1 cellular context compared by ENCODE assay signal in the genomic region with DNA sequence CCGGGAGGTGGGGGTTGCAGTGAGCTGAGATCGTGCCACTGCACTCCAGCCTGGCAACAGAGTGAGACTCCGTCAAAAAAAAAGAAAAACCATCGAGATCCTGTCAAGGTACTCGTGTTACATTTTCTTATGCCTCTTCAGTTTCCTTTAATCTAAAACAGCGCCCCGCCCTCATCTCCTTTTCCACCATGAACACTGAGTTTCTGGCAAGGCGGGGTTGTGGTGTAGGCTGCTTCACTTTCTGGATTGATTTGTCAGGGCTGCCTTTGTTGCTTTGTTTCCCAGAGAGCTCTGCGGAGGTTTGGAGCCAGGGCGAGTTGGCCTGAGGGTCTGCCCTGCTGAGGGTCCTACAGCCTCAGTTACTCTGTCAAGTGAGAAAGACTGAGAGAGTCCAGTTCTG.
TF ChIP-seq lines count a peak whose summit lies in the region.

No MANE protein-coding gene starts in this region.

TF ChIP-seq in HCT116, 20 proteins besides CTCF, POLR2A, EP300 and RAD21:
- TF ChIP-seq, protein P1, sequence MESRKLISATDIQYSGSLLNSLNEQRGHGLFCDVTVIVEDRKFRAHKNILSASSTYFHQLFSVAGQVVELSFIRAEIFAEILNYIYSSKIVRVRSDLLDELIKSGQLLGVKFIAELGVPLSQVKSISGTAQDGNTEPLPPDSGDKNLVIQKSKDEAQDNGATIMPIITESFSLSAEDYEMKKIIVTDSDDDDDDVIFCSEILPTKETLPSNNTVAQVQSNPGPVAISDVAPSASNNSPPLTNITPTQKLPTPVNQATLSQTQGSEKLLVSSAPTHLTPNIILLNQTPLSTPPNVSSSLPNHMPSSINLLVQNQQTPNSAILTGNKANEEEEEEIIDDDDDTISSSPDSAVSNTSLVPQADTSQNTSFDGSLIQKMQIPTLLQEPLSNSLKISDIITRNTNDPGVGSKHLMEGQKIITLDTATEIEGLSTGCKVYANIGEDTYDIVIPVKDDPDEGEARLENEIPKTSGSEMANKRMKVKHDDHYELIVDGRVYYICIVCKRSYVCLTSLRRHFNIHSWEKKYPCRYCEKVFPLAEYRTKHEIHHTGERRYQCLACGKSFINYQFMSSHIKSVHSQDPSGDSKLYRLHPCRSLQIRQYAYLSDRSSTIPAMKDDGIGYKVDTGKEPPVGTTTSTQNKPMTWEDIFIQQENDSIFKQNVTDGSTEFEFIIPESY (IDR thresholded peaks at IDR 0.05; ENCODE audit: extremely low read depth, insufficient replicate concordance, low read length) = no peak
- no peak for TF ChIP-seq CBX3 (IDR thresholded peaks at IDR 0.05; ENCODE audit: low read depth)
- TF ChIP-seq, protein P2, sequence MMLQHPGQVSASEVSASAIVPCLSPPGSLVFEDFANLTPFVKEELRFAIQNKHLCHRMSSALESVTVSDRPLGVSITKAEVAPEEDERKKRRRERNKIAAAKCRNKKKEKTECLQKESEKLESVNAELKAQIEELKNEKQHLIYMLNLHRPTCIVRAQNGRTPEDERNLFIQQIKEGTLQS (IDR thresholded peaks at IDR 0.05) = no peak
- TF ChIP-seq, protein P3, sequence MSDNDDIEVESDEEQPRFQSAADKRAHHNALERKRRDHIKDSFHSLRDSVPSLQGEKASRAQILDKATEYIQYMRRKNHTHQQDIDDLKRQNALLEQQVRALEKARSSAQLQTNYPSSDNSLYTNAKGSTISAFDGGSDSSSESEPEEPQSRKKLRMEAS (IDR thresholded peaks at IDR 0.05) = no peak
- TF ChIP-seq CEBPB (IDR thresholded peaks at IDR 0.05; ENCODE audit: low read depth) = no peak
- no peak for TF ChIP-seq TCF7L2 (IDR thresholded peaks at IDR 0.05; ENCODE audit: borderline replicate concordance, extremely low read depth, insufficient read depth, insufficient read length)
- no peak for TF ChIP-seq POLR2AphosphoS5 (IDR thresholded peaks at IDR 0.05; ENCODE audit: low read depth, low read length)
- TF ChIP-seq EZH2 (IDR thresholded peaks at IDR 0.05) = no peak
- no peak for TF ChIP-seq SRF (IDR thresholded peaks at IDR 0.05; ENCODE audit: low read depth)
